ENCODE assay signal across 22 cellular contexts in genomic region chr9:93292288-93292615, GRCh38.
"Had no signal": no experiment of that assay in that cellular context is flagged by ENCODE, and none has a peak within 500 bp of the region (broad histone marks: within the 10 kb centered on the region; RNA-seq: fewer than 3 reads in every experiment).

No MANE protein-coding gene starts in this region.

- FAIRE-seq: endothelial cell of umbilical vein, frontal cortex, pancreas, small intestine, urothelium cell line had no signal

- ATAC-seq: left colon, left ventricle myocardium superior, pancreas, right cardiac atrium had no signal

- H3K27me3 ChIP-seq: colonic mucosa, heart left ventricle, pancreas, thyroid gland had no signal

- H3K4me1 ChIP-seq: thyroid gland had no signal

- DNase-seq: dermis blood vessel endothelial cell; effector CD4-positive, alpha-beta T cell; endodermal cell; erythroblast; heart left ventricle; hippocampal formation; left colon; left ventricle myocardium superior; mesenchymal stem cell; midbrain; nephron progenitor cell; small intestine; stimulated activated CD4-positive, alpha-beta T cell treated with anti-CD3 and anti-CD28 coated beads, Interleukin-12 subunit alpha, Interleukin-12 subunit beta, amount 100 ng/mL, for 4 hours; stimulated activated naive CD4-positive, alpha-beta T cell; thyroid gland had no signal

- H3K36me3 ChIP-seq: colonic mucosa, thyroid gland had no signal

- H3K4me3 ChIP-seq: colonic mucosa, heart left ventricle, lung, pancreas, thyroid gland had no signal

- H3K27ac ChIP-seq: colonic mucosa, heart left ventricle, pancreas, thyroid gland had no signal

- H3K9me3 ChIP-seq: colonic mucosa, heart left ventricle, pancreas, thyroid gland had no signal
